Comparison of ENCODE assay signal across 17 cellular contexts in the genomic region with DNA sequence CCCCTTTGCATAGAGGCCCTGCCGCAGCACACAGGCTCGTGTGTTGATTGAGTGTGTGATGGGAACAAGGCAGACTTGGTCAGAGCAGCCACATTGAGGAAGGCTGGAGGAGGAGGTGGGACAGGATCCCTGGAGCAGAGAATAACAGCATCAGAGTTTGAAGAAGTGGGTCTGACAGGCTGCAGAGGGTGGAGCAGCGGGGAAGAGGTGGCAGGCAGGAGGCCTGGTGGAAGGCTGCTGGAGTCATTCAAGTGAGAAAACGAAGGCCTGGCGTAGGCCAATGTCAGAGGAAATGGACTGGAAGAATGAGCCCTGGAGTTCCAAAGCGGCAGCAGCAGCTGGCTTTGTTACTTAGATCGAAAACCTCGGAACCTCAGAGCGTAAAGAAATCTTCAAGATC.
"Had no signal": no experiment of that assay in that cellular context is flagged by ENCODE, and none has a peak within 500 bp of the region (broad histone marks: within the 10 kb centered on the region; RNA-seq: fewer than 3 reads in every experiment).

No MANE protein-coding gene starts in this region.

- H3K4me3 ChIP-seq: ascending aorta, gastroesophageal sphincter, heart right ventricle, thoracic aorta had no signal

- H3K27ac ChIP-seq: ascending aorta, gastroesophageal sphincter, heart right ventricle, thoracic aorta had no signal

- DNase-seq: activated B cell treated with CpG ODN at 0.5 μM for 24 hours; activated CD4-positive, alpha-beta T cell treated with anti-CD3 and anti-CD28 coated beads for 48 hours; activated effector memory CD4-positive, alpha-beta T cell treated with Interleukin-2 at 50 U/mL for 16 hours; activated naive CD4-positive, alpha-beta T cell treated with anti-CD3 and anti-CD28 coated beads, Interleukin-2, amount 50 U/mL, for 16 hours; activated T-cell treated with anti-CD3 and anti-CD28 coated beads, Interleukin-2, amount 50 U/mL, for 48 hours; cerebellar nuclear complex; cortex of kidney; effector CD4-positive, alpha-beta T cell; heart right ventricle; kidney glomerular epithelial cell; mesenchymal stem cell; naive thymus-derived CD8-positive, alpha-beta T cell; stimulated activated naive B cell treated with anti-CD40 and anti-IgM and Interleukin-4, amounts not matched to agents 10 μg/mL and 1 μg/mL and 100 μg/mL, for 72 hours; T-cell had no signal

- H3K36me3 ChIP-seq: ascending aorta, gastroesophageal sphincter, heart right ventricle, thoracic aorta had no signal

- H3K9me3 ChIP-seq: ascending aorta, heart right ventricle, thoracic aorta had no signal

- ATAC-seq: gastroesophageal sphincter; heart right ventricle; naive thymus-derived CD8-positive, alpha-beta T cell; stimulated activated naive B cell treated with anti-CD40 and anti-IgM and Interleukin-4, amounts not matched to agents 10 μg/mL and 1 μg/mL and 100 μg/mL, for 72 hours; T-cell had no signal

- H3K4me1 ChIP-seq: ascending aorta, gastroesophageal sphincter, heart right ventricle had no signal

- H3K27me3 ChIP-seq: ascending aorta had no signal
